Comparison of ENCODE assay signal across 9 cellular contexts in genomic region chr5:116329503-116329902, GRCh38.
"Had no signal": no experiment of that assay in that cellular context is flagged by ENCODE, and none has a peak within 500 bp of the region (broad histone marks: within the 10 kb centered on the region; RNA-seq: fewer than 3 reads in every experiment).

No MANE protein-coding gene starts in this region.

- H3K4me1 ChIP-seq: HAP-1 had no signal

- FAIRE-seq: HTR-8/SVneo, K562 had no signal

- H3K36me3 ChIP-seq: HAP-1 had no signal

- DNase-seq: GM23248, GOT3, H7, IMR-90, KG1 had no signal

- ATAC-seq: HCT116, K562 had no signal

- H3K4me3 ChIP-seq: GM23248, HAP-1, K562 had no signal

- H3K27ac ChIP-seq: GM23248 had no signal
